Comparison of ENCODE assay signal across 8 cellular contexts in the genomic region with DNA sequence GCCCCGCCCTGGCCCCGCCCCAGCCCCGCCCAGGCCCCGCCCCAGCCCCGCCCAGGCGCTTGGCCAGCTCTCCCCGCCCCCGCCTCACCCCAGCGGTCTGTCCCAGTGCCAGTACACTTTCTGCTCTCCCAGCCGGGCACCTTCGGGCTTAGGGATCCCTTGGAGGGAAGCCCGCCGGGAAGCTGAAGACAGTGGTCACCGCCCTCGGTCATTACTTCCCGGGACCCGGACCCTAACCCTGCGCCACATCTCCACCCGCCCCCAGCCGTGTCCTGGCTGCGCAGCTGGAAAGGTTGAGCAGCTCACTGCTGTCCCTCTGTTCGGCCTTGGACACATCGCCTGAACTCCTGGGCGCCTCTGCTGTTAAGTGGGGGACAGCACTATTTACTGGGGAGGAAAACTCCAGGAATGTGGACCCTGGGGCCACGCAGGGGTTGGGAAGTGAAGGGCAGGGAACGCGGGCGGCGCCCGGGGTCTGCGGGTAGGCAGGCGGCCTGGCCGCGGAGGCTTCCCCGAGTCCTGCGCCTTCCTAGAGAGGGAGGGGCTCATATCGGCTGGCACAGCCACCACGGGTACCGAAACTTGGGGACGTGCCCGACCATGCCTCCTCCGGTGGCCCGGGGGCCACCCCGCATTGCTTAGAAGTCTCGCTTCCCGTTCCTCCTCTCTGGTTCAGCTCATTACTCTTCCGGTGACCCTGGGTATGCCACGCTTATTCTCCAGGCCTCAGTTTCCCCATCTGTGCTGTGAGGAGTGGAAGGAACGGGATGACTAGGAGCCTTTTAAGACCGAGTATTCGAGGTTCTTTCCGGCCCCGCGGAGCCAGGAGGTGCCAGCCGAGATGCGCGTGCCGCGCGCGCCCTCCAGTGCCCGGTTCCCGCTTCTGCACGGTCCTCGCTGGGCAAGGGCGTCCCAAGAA.
A peak's percentile ranks its signal among the peaks of the same experiment; 100 is the strongest.
DNase-seq lines count a peak whose midpoint lies in the region; ATAC-seq and TF ChIP-seq lines count a peak whose summit lies in the region.

No MANE protein-coding gene starts in this region.

- DNase-seq in BJ (ENCODE audit: low read depth) (no peak), NCI-H82 treated with DMSO at 0.1 percent for 48 hours (lab: John Stamatoyannopoulos, UW; ENCODE audit: unreplicated experiment) (peak; percentile 37), endodermal cell (peak; percentile 92), mesendoderm (peak; percentile 78)
- DNase-seq in activated CD8-positive, alpha-beta memory T cell treated with anti-CD3 and anti-CD28 coated beads, Interleukin-2, amount 10 ng/mL, durations not matched to agents 7 days and 5 days = peak; percentile 85
- peak; percentile 52 for DNase-seq in stimulated activated CD8-positive, alpha-beta memory T cell treated with anti-CD3 and anti-CD28 coated beads, Interleukin-12 subunit alpha, Interleukin-12 subunit beta, amount 100 ng/mL, for 24 hours (ENCODE audit: extremely low read depth)

- H3K9me3 ChIP-seq in endodermal cell (ENCODE audit: control insufficient read depth, low read length) = no peaks in the 10 kb centered on the region

- H3K27me3 ChIP-seq in BJ (ENCODE audit: control insufficient read depth, insufficient read depth, low read length) (peaks cover 4% of the 10 kb centered on the region), endodermal cell (ENCODE audit: control insufficient read depth, insufficient read depth, low read length, poor library complexity, severe bottlenecking) (peaks cover 20% of the 10 kb centered on the region), mesendoderm (ENCODE audit: insufficient read depth, low read length, poor library complexity) (no peaks in the 10 kb centered on the region)

- peak overlapping the region; percentile 72 for H3K27ac Mint-ChIP-seq in activated CD8-positive, alpha-beta memory T cell treated with anti-CD3 and anti-CD28 coated beads, Interleukin-2, amount 10 ng/mL, durations not matched to agents 7 days and 5 days
- H3K27ac Mint-ChIP-seq in endodermal cell = no peak overlapping the region

- H4K5ac ChIP-seq in mesendoderm (ENCODE audit: low read length) = no peak overlapping the region

- no peaks in the 10 kb centered on the region for H3K79me1 ChIP-seq in mesendoderm (ENCODE audit: low read length)

- H3K4me2 ChIP-seq in mesendoderm (ENCODE audit: low read length) = peak overlapping the region; percentile 98

- H3K4me3 ChIP-seq in BJ (ENCODE audit: low read depth, low read length) (peak overlapping the region; percentile 43), endodermal cell (ENCODE audit: low read length) (peak overlapping the region; percentile 91), mesendoderm (ENCODE audit: low read length) (peak overlapping the region; percentile 38)

- H2BK120ac ChIP-seq in mesendoderm (ENCODE audit: low read depth, low read length) = no peak overlapping the region

- peak overlapping the region; percentile 8 for H3K4ac ChIP-seq in mesendoderm (ENCODE audit: low read depth, low read length)

- H3K27me3 Mint-ChIP-seq in activated CD8-positive, alpha-beta memory T cell treated with anti-CD3 and anti-CD28 coated beads, Interleukin-2, amount 10 ng/mL, durations not matched to agents 7 days and 5 days = peaks cover 24% of the 10 kb centered on the region
- H3K27me3 Mint-ChIP-seq in endodermal cell (ENCODE audit: insufficient read depth) = peaks cover 39% of the 10 kb centered on the region

- H3K36me3 ChIP-seq in BJ (ENCODE audit: control insufficient read depth, insufficient read depth, low read length) (no peaks in the 10 kb centered on the region), endodermal cell (ENCODE audit: control insufficient read depth, insufficient read depth, low read length) (no peaks in the 10 kb centered on the region), mesendoderm (ENCODE audit: control insufficient read depth, insufficient read depth, low read length) (no peaks in the 10 kb centered on the region)

- TF ChIP-seq CTCF in BJ (IDR thresholded peaks at IDR 0.05; ENCODE audit: insufficient read depth, low read depth, low read length) = peak; percentile 98
- TF ChIP-seq CTCF in endodermal cell (conservative IDR thresholded peaks at IDR 0.05) = peak; percentile 96

- H3K4me1 Mint-ChIP-seq in activated CD8-positive, alpha-beta memory T cell treated with anti-CD3 and anti-CD28 coated beads, Interleukin-2, amount 10 ng/mL, durations not matched to agents 7 days and 5 days = peaks cover 9% of the 10 kb centered on the region
- peaks cover 19% of the 10 kb centered on the region for H3K4me1 Mint-ChIP-seq in endodermal cell

- H3K36me3 Mint-ChIP-seq in activated CD8-positive, alpha-beta memory T cell treated with anti-CD3 and anti-CD28 coated beads, Interleukin-2, amount 10 ng/mL, durations not matched to agents 7 days and 5 days = no peaks in the 10 kb centered on the region
- H3K36me3 Mint-ChIP-seq in endodermal cell (ENCODE audit: low read depth) = no peaks in the 10 kb centered on the region

- peak overlapping the region; percentile 88 for H3K56ac ChIP-seq in mesendoderm (ENCODE audit: low read length)

- no peak overlapping the region for H4K8ac ChIP-seq in mesendoderm (ENCODE audit: low read depth, low read length)

- H3K4me3 Mint-ChIP-seq in activated CD8-positive, alpha-beta memory T cell treated with anti-CD3 and anti-CD28 coated beads, Interleukin-2, amount 10 ng/mL, durations not matched to agents 7 days and 5 days = peak overlapping the region; percentile 81
- H3K4me3 Mint-ChIP-seq in endodermal cell = peak overlapping the region; percentile 71

- H3K79me2 ChIP-seq in mesendoderm (ENCODE audit: control insufficient read depth, insufficient read depth, low read length) = no peaks in the 10 kb centered on the region

- H3K27ac ChIP-seq in endodermal cell (ENCODE audit: low read depth, low read length) (no peak overlapping the region), mesendoderm (ENCODE audit: low read depth, low read length) (no peak overlapping the region)

- no peak overlapping the region for H3K9ac ChIP-seq in endodermal cell (ENCODE audit: extremely low read depth, low read length, poor library complexity, severe bottlenecking)
- peak overlapping the region; percentile 73 for H3K9ac ChIP-seq in mesendoderm (ENCODE audit: low read length)

- H3K9me3 Mint-ChIP-seq in activated CD8-positive, alpha-beta memory T cell treated with anti-CD3 and anti-CD28 coated beads, Interleukin-2, amount 10 ng/mL, durations not matched to agents 7 days and 5 days (ENCODE audit: low read depth) = no peaks in the 10 kb centered on the region
- no peaks in the 10 kb centered on the region for H3K9me3 Mint-ChIP-seq in endodermal cell

- 0% methylated on average over 19 to 66 of the region's 66 CpGs for WGBS in endodermal cell (ENCODE audit: insufficient coverage in 1 of 2, insufficient read length in 1 of 2), 2 experiments
- no CpG with 5 or more reads among the region's 66 CpGs for WGBS in mesendoderm (ENCODE audit: extremely low coverage, insufficient coverage, low lambda C conversion rate)

- no peak overlapping the region for H2AK5ac ChIP-seq in mesendoderm (ENCODE audit: low read length)

- peak overlapping the region; percentile 15 for H3K23ac ChIP-seq in mesendoderm (ENCODE audit: low read length)

- CTCF ChIA-PET in BJ (lab: Yijun Ruan, JAX) = interaction anchor here (0.6 to 5.2 kb wide), 10 partner anchors 9 to 708 kb away, joined by 3 to 59 read pairs (median 3); no protein-coding TSS in a partner anchor
- CTCF ChIA-PET in activated CD8-positive, alpha-beta memory T cell treated with anti-CD3 and anti-CD28 coated beads, Interleukin-2, amount 10 ng/mL, durations not matched to agents 7 days and 5 days (lab: Charles Lee) = interaction anchor here (0.6 to 4.2 kb wide), 32 partner anchors 8 to 532 kb away, joined by 3 to 57 read pairs (median 4); no protein-coding TSS in a partner anchor

- peak overlapping the region; percentile 63 for H3K18ac ChIP-seq in mesendoderm (ENCODE audit: low read length)

- peaks cover 10% of the 10 kb centered on the region for H3K4me1 ChIP-seq in endodermal cell (ENCODE audit: control insufficient read depth, insufficient read depth, low read length)
- H3K4me1 ChIP-seq in mesendoderm (ENCODE audit: control insufficient read depth, low read depth, low read length) = peaks cover 3% of the 10 kb centered on the region

- no peak overlapping the region for H2BK5ac ChIP-seq in mesendoderm (ENCODE audit: low read length)

- POLR2A ChIA-PET in BJ (lab: Charles Lee) = no interaction called here

- ATAC-seq in GM19023 (IDR thresholded peaks at IDR 0.05; ENCODE audit: unreplicated experiment) = peak; percentile 88
- peak; percentile 85 for ATAC-seq in HG03196 (IDR thresholded peaks at IDR 0.05; ENCODE audit: unreplicated experiment)
- peak; percentile 92 for ATAC-seq in activated CD8-positive, alpha-beta memory T cell treated with anti-CD3 and anti-CD28 coated beads, Interleukin-2, amount 10 ng/mL, durations not matched to agents 7 days and 5 days

- H2BK15ac ChIP-seq in mesendoderm (replicated peaks; ENCODE audit: low read depth) = no peak overlapping the region

Comparison
In these comparisons a context has a peak if more than half of its experiments do, and no peak if none do; other contexts are left out.
1. H3K4me3 ChIP-seq: peak in every context shown above with its lines; median percentile 91 in endodermal cell; 43 in BJ; 38 in mesendoderm.